ENCODE assay signal across 15 cellular contexts in genomic region chr2:8241317-8241716, GRCh38.
"Had no signal": no experiment of that assay in that cellular context is flagged by ENCODE, and none has a peak within 500 bp of the region (broad histone marks: within the 10 kb centered on the region; RNA-seq: fewer than 3 reads in every experiment).

No MANE protein-coding gene starts in this region.

- DNase-seq: activated CD4-positive, alpha-beta memory T cell treated with anti-CD3 and anti-CD28 coated beads for 36 hours; activated CD4-positive, CD25-positive, alpha-beta regulatory T cell treated with anti-CD3 and anti-CD28 coated beads, Interleukin-2, amount 50 U/mL, for 72 hours; activated CD8-positive, alpha-beta memory T cell treated with anti-CD3 and anti-CD28 coated beads, Interleukin-2, amount 50 U/mL, for 4 hours; activated naive CD4-positive, alpha-beta T cell; activated T-cell treated with anti-CD3 and anti-CD28 coated beads, Interleukin-2, amount 50 U/mL, for 72 hours; cortex of kidney; erythroblast; hippocampal formation; kidney glomerular epithelial cell; naive thymus-derived CD4-positive, alpha-beta T cell; stimulated activated CD4-positive, alpha-beta T cell treated with anti-CD3 and anti-CD28 coated beads, Interleukin-4, amount 100 ng/mL, for 24 hours; stimulated activated naive CD8-positive, alpha-beta T cell treated with anti-CD3 and anti-CD28 coated beads, Interleukin-15, amount 100 ng/mL, for 72 hours; testis had no signal

- H3K27me3 ChIP-seq: testis had no signal

- H3K27ac ChIP-seq: testis had no signal

- ATAC-seq: activated T-cell treated with anti-CD3 and anti-CD28 coated beads, Interleukin-2, amount 50 U/mL, for 72 hours; naive thymus-derived CD4-positive, alpha-beta T cell; stimulated activated naive CD8-positive, alpha-beta T cell treated with anti-CD3 and anti-CD28 coated beads, Interleukin-15, amount 100 ng/mL, for 72 hours had no signal

- H3K4me3 Mint-ChIP-seq: activated CD4-positive, alpha-beta memory T cell treated with anti-CD3 and anti-CD28 coated beads for 36 hours; activated T-cell treated with anti-CD3 and anti-CD28 coated beads, Interleukin-2, amount 50 U/mL, for 72 hours; central memory CD8-positive, alpha-beta T cell; naive thymus-derived CD4-positive, alpha-beta T cell; stimulated activated naive CD8-positive, alpha-beta T cell treated with anti-CD3 and anti-CD28 coated beads, Interleukin-15, amount 100 ng/mL, for 72 hours had no signal

- H3K9me3 ChIP-seq: testis had no signal

- H3K27ac Mint-ChIP-seq: activated CD4-positive, alpha-beta memory T cell treated with anti-CD3 and anti-CD28 coated beads for 36 hours; activated T-cell treated with anti-CD3 and anti-CD28 coated beads, Interleukin-2, amount 50 U/mL, for 72 hours; naive thymus-derived CD4-positive, alpha-beta T cell had no signal

- H3K4me3 ChIP-seq: lung, testis had no signal

- H3K27me3 Mint-ChIP-seq: activated CD4-positive, alpha-beta memory T cell treated with anti-CD3 and anti-CD28 coated beads for 36 hours; central memory CD8-positive, alpha-beta T cell had no signal
